Comparison of ENCODE assay signal across 11 cellular contexts in the genomic region with DNA sequence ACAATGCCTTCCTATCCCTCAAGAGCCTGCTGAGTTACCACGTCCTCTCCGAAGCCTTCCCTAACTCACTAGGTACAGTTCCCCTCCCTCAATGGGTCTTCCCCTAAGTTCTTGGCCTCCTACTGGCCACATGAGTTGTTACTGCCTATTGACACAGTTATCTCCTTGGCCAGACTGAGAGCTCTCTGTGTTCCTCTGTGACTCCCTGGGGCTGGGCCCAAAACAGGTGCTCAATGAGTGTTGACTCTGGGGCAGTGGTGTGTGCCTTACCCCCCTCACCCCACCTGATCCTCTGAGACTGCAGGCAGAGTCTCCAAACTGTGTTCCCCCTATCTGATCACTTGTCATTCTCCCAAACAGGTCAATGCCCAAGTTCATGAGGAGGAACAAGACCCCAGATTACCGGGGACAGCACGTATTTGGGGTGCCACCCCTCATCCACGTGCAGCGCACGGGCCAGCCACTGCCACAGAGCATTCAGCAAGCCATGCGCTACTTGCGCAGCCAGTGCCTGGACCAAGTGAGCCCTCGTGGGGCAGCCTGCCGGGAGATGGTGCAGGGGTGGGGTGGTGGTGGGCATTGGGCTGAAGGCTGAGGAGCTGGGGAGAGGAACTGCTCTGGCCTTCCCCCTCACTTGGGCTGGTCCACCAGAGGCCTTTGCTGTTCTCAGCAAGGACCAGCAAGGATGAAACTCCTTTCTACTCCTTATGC.
DNase-seq lines count a peak whose midpoint lies in the region; FAIRE-seq and TF ChIP-seq lines count a peak whose summit lies in the region.
"Had no signal": no experiment of that assay in that cellular context is flagged by ENCODE, and none has a peak within 500 bp of the region (broad histone marks: within the 10 kb centered on the region; RNA-seq: fewer than 3 reads in every experiment).

No MANE protein-coding gene starts in this region.

- 85% methylated on average over 11 of the region's 11 CpGs for WGBS in mesenchymal stem cell

- no peak for FAIRE-seq in D721Med (lab: Jason Lieb, UNC)

- H3K4me2 ChIP-seq in Karpas-422 (ENCODE audit: low read depth, low read length, poor library complexity, severe bottlenecking) (no peak overlapping the region), mesenchymal stem cell (ENCODE audit: low read length, poor library complexity, severe bottlenecking) (no peak overlapping the region)

- no peaks in the 10 kb centered on the region for H3K9me2 ChIP-seq in Karpas-422 (replicated peaks; ENCODE audit: insufficient read depth, low read length)

- peaks cover 5% of the 10 kb centered on the region for H3K79me1 ChIP-seq in mesenchymal stem cell (replicated peaks; ENCODE audit: low read length, poor library complexity, severe bottlenecking)

- H2BK12ac ChIP-seq in mesenchymal stem cell (ENCODE audit: low read length in 2 of 2) = no peak overlapping the region

- no peak overlapping the region for H2BK120ac ChIP-seq in mesenchymal stem cell (ENCODE audit: low read depth, low read length)

- no peaks in the 10 kb centered on the region for H3K79me2 ChIP-seq in Karpas-422 (ENCODE audit: low read length)

- H3K23ac ChIP-seq in mesenchymal stem cell (ENCODE audit: low read length in 2 of 2) = no peak overlapping the region

- no peak overlapping the region for H3K9ac ChIP-seq in Karpas-422 (ENCODE audit: low read length)
- no peak overlapping the region for H3K9ac ChIP-seq in mesenchymal stem cell (ENCODE audit: low read length)

- no peaks in the 10 kb centered on the region for H3K27me3 ChIP-seq in GM06990 (replicated peaks; ENCODE audit: control insufficient read depth, insufficient read depth, low read length)
- H3K27me3 ChIP-seq in Karpas-422 (ENCODE audit: low read length) = no peaks in the 10 kb centered on the region
- H3K27me3 ChIP-seq in mesenchymal stem cell (ENCODE audit: control insufficient read depth in 1 of 2, insufficient read depth in 1 of 2, low read length in 2 of 2) = peaks cover 0 to 47% of the 10 kb centered on the region in 2 experiments

- H2AFZ ChIP-seq in Karpas-422 (ENCODE audit: low read length) (no peak overlapping the region), mesenchymal stem cell (ENCODE audit: low read depth, low read length) (no peak overlapping the region)

- H4K20me1 ChIP-seq in Karpas-422 (ENCODE audit: insufficient read depth, low read depth, low read length) = no peaks in the 10 kb centered on the region

- H3K14ac ChIP-seq in mesenchymal stem cell (ENCODE audit: low read length in 2 of 2) = no peak overlapping the region

- TF ChIP-seq CTCF in GM06990 (IDR thresholded peaks at IDR 0.05; ENCODE audit: insufficient read depth, low read length, poor library complexity, severe bottlenecking) (peak; percentile 17), choroid plexus epithelial cell (conservative IDR thresholded peaks at IDR 0.05; ENCODE audit: low read depth, low read length) (peak; percentile 56), D721Med (IDR thresholded peaks at IDR 0.05; ENCODE audit: insufficient read depth, missing control alignments) (no peak)

- no peak overlapping the region for H4K91ac ChIP-seq in mesenchymal stem cell (ENCODE audit: low read length)

- no peak overlapping the region for H2BK5ac ChIP-seq in mesenchymal stem cell (ENCODE audit: low read depth, low read length, poor library complexity, severe bottlenecking)

- no peak overlapping the region for H4K8ac ChIP-seq in mesenchymal stem cell (ENCODE audit: low read length)

- H2AK5ac ChIP-seq in mesenchymal stem cell (ENCODE audit: low read length, severe bottlenecking) = no peak overlapping the region

- H3K4ac ChIP-seq in mesenchymal stem cell (ENCODE audit: low read depth in 1 of 2, low read length in 2 of 2) = no peak overlapping the region

- DNase-seq in GM06990 (ENCODE audit: extremely low read depth, insufficient read length) (no peak), Karpas-422 (peak; percentile 54), choroid plexus epithelial cell (ENCODE audit: low read depth) (peak; percentile 32), mesenchymal stem cell (peak; percentile 5), DMS79 treated with DMSO at 0.1 percent for 48 hours (lab: John Stamatoyannopoulos, UW) (no peak), D721Med (ENCODE audit: insufficient read length, low spot score) (no peak), AML-193 (lab: John Stamatoyannopoulos, UW) (no peak), NCI-H1436 (lab: John Stamatoyannopoulos, UW) (no peak)
- DNase-seq: activated CD4-positive, CD25-positive, alpha-beta regulatory T cell treated with anti-CD3 and anti-CD28 coated beads, Interleukin-2, amount 50 U/mL, for 72 hours; midbrain; stimulated activated naive CD8-positive, alpha-beta T cell treated with anti-CD3 and anti-CD28 coated beads, Interleukin-15, Interleukin-2, amounts not matched to agents 100 U/mL and 50 U/mL, for 24 hours had no signal

- H3K4me1 ChIP-seq in Karpas-422 (ENCODE audit: low read length) (no peaks in the 10 kb centered on the region), mesenchymal stem cell (ENCODE audit: control insufficient read depth, insufficient read depth, low read depth, low read length) (no peaks in the 10 kb centered on the region)

- H3K27ac ChIP-seq in Karpas-422 (ENCODE audit: low read length) (no peak overlapping the region), mesenchymal stem cell (ENCODE audit: low read length, poor library complexity, severe bottlenecking) (no peak overlapping the region)

- H3K4me3 ChIP-seq in GM06990 (replicated peaks; ENCODE audit: low read depth, low read length) (no peak overlapping the region), Karpas-422 (ENCODE audit: low read length) (no peak overlapping the region), choroid plexus epithelial cell (ENCODE audit: low read depth, low read length) (no peak overlapping the region), mesenchymal stem cell (ENCODE audit: insufficient read depth in 1 of 2, low read depth in 1 of 2, low read length in 2 of 2) (no peak overlapping the region)

- H3K18ac ChIP-seq in mesenchymal stem cell (ENCODE audit: low read depth in 1 of 2, low read length in 2 of 2) = no peak overlapping the region

- H2BK15ac ChIP-seq in mesenchymal stem cell (ENCODE audit: low read depth, poor library complexity, severe bottlenecking) = no peak overlapping the region

- no peaks in the 10 kb centered on the region for H3K9me3 ChIP-seq in Karpas-422 (ENCODE audit: low read length)
- no peaks in the 10 kb centered on the region for H3K9me3 ChIP-seq in mesenchymal stem cell (ENCODE audit: control insufficient read depth, low read length)

- H3K36me3 ChIP-seq in GM06990 (ENCODE audit: control insufficient read depth, insufficient read depth, low read length) = no peaks in the 10 kb centered on the region
- H3K36me3 ChIP-seq in Karpas-422 (ENCODE audit: insufficient read depth, low read length) = no peaks in the 10 kb centered on the region
- peaks cover 29 to 85% of the 10 kb centered on the region in 2 experiments for H3K36me3 ChIP-seq in mesenchymal stem cell (ENCODE audit: control insufficient read depth in 1 of 2, insufficient read depth in 2 of 2, low read depth in 1 of 2, low read length in 2 of 2)

Comparison
In these comparisons a context has a peak if more than half of its experiments do, and no peak if none do; other contexts are left out.
1. DNase-seq: peak in Karpas-422 (single experiment), choroid plexus epithelial cell (single experiment) and mesenchymal stem cell (single experiment); none in GM06990 (single experiment), DMS79 treated with DMSO at 0.1 percent for 48 hours (single experiment), D721Med (single experiment), AML-193 (0 of 2) and NCI-H1436 (single experiment).